13 cellular contexts compared by ENCODE assay signal in the genomic region with DNA sequence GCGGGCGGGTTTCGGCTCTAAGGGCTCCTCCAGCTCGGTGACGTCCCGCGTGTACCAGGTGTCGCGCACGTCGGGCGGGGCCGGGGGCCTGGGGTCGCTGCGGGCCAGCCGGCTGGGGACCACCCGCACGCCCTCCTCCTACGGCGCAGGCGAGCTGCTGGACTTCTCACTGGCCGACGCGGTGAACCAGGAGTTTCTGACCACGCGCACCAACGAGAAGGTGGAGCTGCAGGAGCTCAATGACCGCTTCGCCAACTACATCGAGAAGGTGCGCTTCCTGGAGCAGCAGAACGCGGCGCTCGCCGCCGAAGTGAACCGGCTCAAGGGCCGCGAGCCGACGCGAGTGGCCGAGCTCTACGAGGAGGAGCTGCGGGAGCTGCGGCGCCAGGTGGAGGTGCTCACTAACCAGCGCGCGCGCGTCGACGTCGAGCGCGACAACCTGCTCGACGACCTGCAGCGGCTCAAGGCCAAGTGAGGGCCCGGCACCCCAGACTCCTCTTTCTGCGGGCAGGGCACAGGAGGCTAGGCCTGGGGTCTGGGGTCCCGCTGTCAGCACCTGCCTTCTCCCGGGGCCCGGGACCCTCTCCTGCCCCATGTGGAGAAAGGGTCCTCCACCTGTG. TPM values are rescaled to one million over a fixed set of nuclear protein-coding genes. Genes with fewer than 3 reads are reported as not detected.
DNase-seq lines count a peak whose midpoint lies in the region; TF ChIP-seq lines count a peak whose summit lies in the region.
"Had no signal": no experiment of that assay in that cellular context is flagged by ENCODE, and none has a peak within 500 bp of the region (broad histone marks: within the 10 kb centered on the region; RNA-seq: fewer than 3 reads in every experiment).

No MANE protein-coding gene starts in this region.

- no peak overlapping the region for H3K27ac Mint-ChIP-seq in activated naive CD4-positive, alpha-beta T cell treated with anti-CD3 and anti-CD28 coated beads, Interleukin-2, amount 10 ng/mL, durations not matched to agents 7 days and 5 days

- H3K27ac ChIP-seq in mammary epithelial cell (ENCODE audit: insufficient read depth, low read depth, low read length) (no peak overlapping the region), iPS DF 6.9 (ENCODE audit: low read length) (no peak overlapping the region), prostate gland (peak overlapping the region; percentile 62 to 67)
- H3K27ac ChIP-seq: spleen had no signal

- peaks cover 77% of the 10 kb centered on the region for H3K27me3 Mint-ChIP-seq in activated naive CD4-positive, alpha-beta T cell treated with anti-CD3 and anti-CD28 coated beads, Interleukin-2, amount 10 ng/mL, durations not matched to agents 7 days and 5 days

- no peaks in the 10 kb centered on the region for H4K20me1 ChIP-seq in mammary epithelial cell (ENCODE audit: insufficient read depth, low read length)

- in situ Hi-C loops in mammary epithelial cell (cut with MboI; ENCODE audit: low sequenced_read_pairs in 2 of 2), result loop anchor here in 1 of 2 donors (25.0 kb wide), 1 partner anchor 244 kb away; no protein-coding TSS in a partner anchor

- TF ChIP-seq POLR2A in prostate gland (IDR thresholded peaks at IDR 0.05), result no peak

- peak overlapping the region; percentile 16 for H2AFZ ChIP-seq in mammary epithelial cell (ENCODE audit: low read depth, low read length)

- H3K79me2 ChIP-seq in mammary epithelial cell (ENCODE audit: insufficient read depth, low read length), result no peaks in the 10 kb centered on the region

- CTCF ChIA-PET in mammary epithelial cell (lab: Charles Lee; ENCODE audit: low non-redundant PET), result no interaction called here
- CTCF ChIA-PET in activated naive CD4-positive, alpha-beta T cell treated with anti-CD3 and anti-CD28 coated beads, Interleukin-2, amount 10 ng/mL, durations not matched to agents 7 days and 5 days (lab: Charles Lee), result interaction anchor here (1.1 kb wide), 1 partner anchor 111 kb away, joined by 3 read pairs; no protein-coding TSS in a partner anchor

- H3K9ac ChIP-seq in mammary epithelial cell (ENCODE audit: insufficient read depth, low read length), result no peak overlapping the region

- H3K27me3 ChIP-seq in mammary epithelial cell (ENCODE audit: insufficient read depth, low read length) (peaks cover 4% of the 10 kb centered on the region), iPS DF 6.9 (ENCODE audit: control insufficient read depth, insufficient read depth, low read length) (peaks cover 8% of the 10 kb centered on the region; the same call in 1 of the 2 replicates), prostate gland (replicated peaks; ENCODE audit: insufficient read depth) (peaks cover 2% of the 10 kb centered on the region)

- no peak overlapping the region for H3K4me3 Mint-ChIP-seq in activated naive CD4-positive, alpha-beta T cell treated with anti-CD3 and anti-CD28 coated beads, Interleukin-2, amount 10 ng/mL, durations not matched to agents 7 days and 5 days

- H3K9me3 ChIP-seq in mammary epithelial cell (replicated peaks; ENCODE audit: insufficient read depth, low read length), result no peaks in the 10 kb centered on the region
- H3K9me3 ChIP-seq in iPS DF 6.9 (ENCODE audit: control insufficient read depth, insufficient read depth, low read length), result no peaks in the 10 kb centered on the region
- H3K9me3 ChIP-seq in prostate gland, result no peaks in the 10 kb centered on the region
- H3K9me3 ChIP-seq: spleen had no signal

- H3K4me3 ChIP-seq in mammary epithelial cell (replicated peaks in 1 of 3; ENCODE audit: insufficient read depth in 1 of 3, low read depth in 2 of 3, low read length in 3 of 3), result no peak overlapping the region
- peak overlapping the region; percentile 21; the same call in 1 of the 2 replicates for H3K4me3 ChIP-seq in iPS DF 6.9 (ENCODE audit: low read length)
- peak overlapping the region; percentile 21 to 24 for H3K4me3 ChIP-seq in prostate gland

- TF ChIP-seq CTCF in mammary epithelial cell (conservative IDR thresholded peaks at IDR 0.05 in 1 of 2, IDR thresholded peaks at IDR 0.05 in 1 of 2; ENCODE audit: extremely low read depth in 1 of 2, insufficient read depth in 1 of 2, low read depth in 1 of 2, low read length in 2 of 2), result no peak
- no peak for TF ChIP-seq CTCF in prostate gland (IDR thresholded peaks at IDR 0.05)

- H3K4me2 ChIP-seq in mammary epithelial cell (ENCODE audit: insufficient read depth, low read depth, low read length), result peak overlapping the region; percentile 45

- dilution Hi-C loops in mammary epithelial cell (cut with HindIII; ENCODE audit: low sequenced_read_pairs), result loop anchor here (25.0 kb wide), 1 partner anchor 269 kb away; no protein-coding TSS in a partner anchor

- H3K36me3 Mint-ChIP-seq in activated naive CD4-positive, alpha-beta T cell treated with anti-CD3 and anti-CD28 coated beads, Interleukin-2, amount 10 ng/mL, durations not matched to agents 7 days and 5 days, result no peaks in the 10 kb centered on the region

- H3K4me1 ChIP-seq in mammary epithelial cell (ENCODE audit: insufficient read depth, low read length) (no peaks in the 10 kb centered on the region), iPS DF 6.9 (ENCODE audit: control insufficient read depth, insufficient read depth, low read length) (peaks cover 9% of the 10 kb centered on the region), prostate gland (replicated peaks) (no peaks in the 10 kb centered on the region)

- peaks cover 4% of the 10 kb centered on the region for H3K4me1 Mint-ChIP-seq in activated naive CD4-positive, alpha-beta T cell treated with anti-CD3 and anti-CD28 coated beads, Interleukin-2, amount 10 ng/mL, durations not matched to agents 7 days and 5 days

- intact Hi-C loops in mammary epithelial cell (cut with micrococcal nuclease) (no loop called here), prostate gland (cut with DNase I) (no loop called here)

- no peaks in the 10 kb centered on the region for H3K9me3 Mint-ChIP-seq in activated naive CD4-positive, alpha-beta T cell treated with anti-CD3 and anti-CD28 coated beads, Interleukin-2, amount 10 ng/mL, durations not matched to agents 7 days and 5 days

- BruUV-seq in mammary epithelial cell (replicated peaks; lab: Mats Ljungman, UMichigan), result no TSS peak

- H3K36me3 ChIP-seq in mammary epithelial cell (ENCODE audit: insufficient read depth, low read length), result no peaks in the 10 kb centered on the region
- H3K36me3 ChIP-seq in iPS DF 6.9 (ENCODE audit: control insufficient read depth, insufficient read depth, low read length), result no peaks in the 10 kb centered on the region
- H3K36me3 ChIP-seq in prostate gland, result no peaks in the 10 kb centered on the region
- H3K36me3 ChIP-seq: spleen had no signal

- DNase-seq in DMS53 (lab: John Stamatoyannopoulos, UW), result peak; percentile 88
- DNase-seq in mammary epithelial cell, result no peak
- no peak for DNase-seq in iPS DF 6.9 (ENCODE audit: low read depth, low spot score)
- DNase-seq in prostate gland (ENCODE audit: low spot score), result no peak
- no peak for DNase-seq in cerebellar nuclear complex (lab: John Stamatoyannopoulos, UW)
- no peak for DNase-seq in effector CD8-positive, alpha-beta T cell (lab: John Stamatoyannopoulos, UW)
- no peak for DNase-seq in NK-92 treated with Interleukin-12 subunit alpha and Interleukin-12 subunit beta, amount 100 ng/mL, for 24 hours (lab: John Stamatoyannopoulos, UW)
- DNase-seq in activated naive CD4-positive, alpha-beta T cell treated with anti-CD3 and anti-CD28 coated beads, Interleukin-2, amount 10 ng/mL, durations not matched to agents 7 days and 5 days, result no peak
- DNase-seq: NCI-H187, PC-3, spleen had no signal

- WGBS in mammary epithelial cell (ENCODE audit: low coverage, missing lambda C conversion rate), result 52% methylated on average over 22 of the region's 66 CpGs
- no CpG with 5 or more reads among the region's 66 CpGs for WGBS in iPS DF 6.9 (ENCODE audit: insufficient coverage, insufficient read length)
- WGBS in prostate gland, result 4% methylated on average over 33 of the region's 66 CpGs

RNA-seq across cellular contexts. Expression of a gene that starts 0.5 kb away (rescaled TPM):
- total RNA-seq in mammary epithelial cell (under 1 TPM in 1 of 2 donors, not detected in 1; 0.33 TPM), prostate gland (1,000 to 10,000 TPM; 1,584 to 1,742 TPM)
- polyA plus RNA-seq in mammary epithelial cell, result 0.07 TPM
- not detected for polyA minus RNA-seq in mammary epithelial cell
- total RNA-seq: HT1080; PC-3; T-helper 2 cell treated with Interferon-gamma antibody and Interleukin-4, amounts not matched to agents 100 ng/mL and 5 ng/mL, for 36 hours had no signal

RNA-seq across cellular contexts. Expression of a gene that starts 16.0 kb away (rescaled TPM):
- total RNA-seq in mammary epithelial cell (10 to 100 TPM; 47.2 to 77.6 TPM), prostate gland (10 to 100 TPM; 30.7 to 53.4 TPM)
- 33.4 TPM for polyA plus RNA-seq in mammary epithelial cell
- 34.6 TPM for polyA minus RNA-seq in mammary epithelial cell

RNA-seq across cellular contexts. Expression of a gene that starts 31.0 kb away (rescaled TPM):
- total RNA-seq in mammary epithelial cell (10 to 100 TPM; 49.5 to 58.5 TPM), prostate gland (10 to 100 TPM; 54.1 to 82.4 TPM)
- polyA plus RNA-seq in mammary epithelial cell, result 56.4 TPM
- polyA minus RNA-seq in mammary epithelial cell, result 123 TPM

Comparison
In these comparisons a context has a peak if more than half of its experiments do, and no peak if none do; other contexts are left out.
1. H3K27ac ChIP-seq: peak in prostate gland (2 of 2); none in mammary epithelial cell (single experiment) and iPS DF 6.9 (single experiment).
2. H3K4me3 ChIP-seq: peak in iPS DF 6.9 (single experiment) and prostate gland (2 of 2); none in mammary epithelial cell (0 of 3).
3. RNA of a gene that starts 0.5 kb away (total RNA-seq): 1,584 to 1,742 TPM in prostate gland; 0.33 TPM in mammary epithelial cell; every median in the first group is over 1,000 times any median in the second.